In genomic region chr10:87661861-87662785, GRCh38 we compare ENCODE assay signal across 12 cellular contexts. TPM values are rescaled to one million over a fixed set of nuclear protein-coding genes. Genes with fewer than 3 reads are reported as not detected.
DNase-seq lines count a peak whose midpoint lies in the region; TF ChIP-seq lines count a peak whose summit lies in the region.
"Had no signal": no experiment of that assay in that cellular context is flagged by ENCODE, and none has a peak within 500 bp of the region (broad histone marks: within the 10 kb centered on the region; RNA-seq: fewer than 3 reads in every experiment).

No MANE protein-coding gene starts in this region.

- POLR2A ChIA-PET in A673 (lab: Charles Lee; ENCODE audit: low non-redundant PET): no interaction called here

- DNase-seq in A673 (ENCODE audit: low spot score): peak; percentile 76
- peak; percentile 27 for DNase-seq in LHCN-M2 (ENCODE audit: low read depth)
- no peak for DNase-seq in colonic mucosa
- no peak for DNase-seq in COLO668 (lab: John Stamatoyannopoulos, UW; ENCODE audit: unreplicated experiment)
- DNase-seq in NCI-H2196 treated with DMSO at 0.1 percent for 48 hours (lab: John Stamatoyannopoulos, UW; ENCODE audit: unreplicated experiment): no peak
- no peak for DNase-seq in NCI-H510A (lab: John Stamatoyannopoulos, UW)
- no peak for DNase-seq in stimulated activated CD8-positive, alpha-beta memory T cell treated with anti-CD3 and anti-CD28 coated beads, Interleukin-4, amount 100 ng/mL, for 48 hours
- DNase-seq: activated CD4-positive, alpha-beta T cell treated with anti-CD3 and anti-CD28 coated beads for 48 hours; NCI-H1694; retina had no signal

- H3K4me1 ChIP-seq in A673 (ENCODE audit: insufficient read depth, low read length, poor library complexity, severe bottlenecking) (peaks cover 22% of the 10 kb centered on the region), colonic mucosa (no peaks in the 10 kb centered on the region), liver (ENCODE audit: control insufficient read depth in 4 of 4, insufficient read depth in 4 of 4, low read length in 3 of 4) (peaks cover 3 to 54% (median 29%) of the 10 kb centered on the region in 4 donors)

- intact Hi-C loops in A673 (cut with micrococcal nuclease; ENCODE audit: unreplicated experiment): no loop called here
- intact Hi-C loops in colonic mucosa (cut with DNase I): no loop called here

- H3K27me3 ChIP-seq in A673 (replicated peaks; ENCODE audit: insufficient read depth, low read depth, low read length, poor library complexity) (no peaks in the 10 kb centered on the region), colonic mucosa (no peaks in the 10 kb centered on the region), liver (ENCODE audit: control insufficient read depth in 4 of 4, insufficient read depth in 4 of 4, low read length in 3 of 4) (no peaks in the 10 kb centered on the region)

- TF ChIP-seq RAD21 in liver (IDR thresholded peaks at IDR 0.05): peak; percentile 14 to 63

- no peaks in the 10 kb centered on the region for H3K36me3 ChIP-seq in A673 (ENCODE audit: insufficient read depth, low read length, poor library complexity, severe bottlenecking)
- H3K36me3 ChIP-seq in colonic mucosa: no peaks in the 10 kb centered on the region
- no peaks in the 10 kb centered on the region for H3K36me3 ChIP-seq in liver (ENCODE audit: control insufficient read depth in 4 of 4, insufficient read depth in 3 of 4, low read depth in 1 of 4, low read length in 3 of 4)

- CTCF ChIA-PET in A673 (lab: Charles Lee): no interaction called here

- no TSS peak for BruUV-seq in A673 (replicated peaks; lab: Mats Ljungman, UMichigan)

- H3K4me3 ChIP-seq in A673 (ENCODE audit: low read depth, low read length, poor library complexity, severe bottlenecking) (no peak overlapping the region), colonic mucosa (peak overlapping the region; percentile 86), liver (ENCODE audit: low read depth in 1 of 3, low read length in 3 of 3) (peak overlapping the region; percentile 82 to 94 (median 91))

- no peak for TF ChIP-seq CTCF in A673 (conservative IDR thresholded peaks at IDR 0.05; ENCODE audit: low read depth, low read length)
- no peak for TF ChIP-seq CTCF in colonic mucosa (IDR thresholded peaks at IDR 0.05)
- TF ChIP-seq CTCF in liver (IDR thresholded peaks at IDR 0.05; ENCODE audit: low read depth, low read length, missing input control): no peak

- WGBS in liver: 42% methylated on average over 6 of the region's 6 CpGs

- no peaks in the 10 kb centered on the region for H3K9me3 ChIP-seq in A673 (ENCODE audit: low read depth, low read length, poor library complexity, severe bottlenecking)
- H3K9me3 ChIP-seq in colonic mucosa: no peaks in the 10 kb centered on the region
- H3K9me3 ChIP-seq in liver (ENCODE audit: control insufficient read depth in 4 of 4, low read length in 3 of 4): no peaks in the 10 kb centered on the region

- peak overlapping the region; percentile 57 for H3K27ac ChIP-seq in A673 (ENCODE audit: low read depth, low read length, poor library complexity, severe bottlenecking)
- H3K27ac ChIP-seq in colonic mucosa: no peak overlapping the region
- peak overlapping the region; percentile 90 to 92 for H3K27ac ChIP-seq in liver (ENCODE audit: low read depth in 1 of 2, low read length in 2 of 2)

- peak overlapping the region in 1 of 2 donors; percentile 7 for H3K9ac ChIP-seq in colonic mucosa (ENCODE audit: low read depth in 2 of 2, low read length in 2 of 2)
- peak overlapping the region; percentile 96 to 97 for H3K9ac ChIP-seq in liver (ENCODE audit: low read depth in 1 of 2, low read length in 2 of 2)

TF ChIP-seq in liver, 16 proteins besides CTCF, POLR2A, EP300 and RAD21:
- no peak for TF ChIP-seq JUND (IDR thresholded peaks at IDR 0.05)
- TF ChIP-seq HNF4A (conservative IDR thresholded peaks at IDR 0.05): peak; percentile 59 to 63
- peak; percentile 60 to 68 for TF ChIP-seq RXRA (IDR thresholded peaks at IDR 0.05)
- peak; percentile 39 for TF ChIP-seq SP1 (IDR thresholded peaks at IDR 0.05)
- TF ChIP-seq GABPA (IDR thresholded peaks at IDR 0.05 in 1 of 2, conservative IDR thresholded peaks at IDR 0.05 in 1 of 2): peak in 1 of 2 donors; percentile 15
- TF ChIP-seq ATF3 (IDR thresholded peaks at IDR 0.05): peak; percentile 9
- TF ChIP-seq NR2F2 (IDR thresholded peaks at IDR 0.05): peak; percentile 53
- TF ChIP-seq TAF1 (conservative IDR thresholded peaks at IDR 0.05): peak; percentile 33
- TF ChIP-seq YY1 (IDR thresholded peaks at IDR 0.05): no peak
- no peak for TF ChIP-seq MAX (IDR thresholded peaks at IDR 0.05)
TF ChIP-seq in liver: peak in this region for 7.

RNA-seq across cellular contexts. Expression of gene PAPSS2, which starts 2.4 kb away (rescaled TPM):
- total RNA-seq in A673 (2021) (10.2 and 14.0 TPM in 2 replicates), LHCN-M2 (2014; rRNA removed) (34.5 and 41.2 TPM in 2 replicates), colonic mucosa (100 to 1,000 TPM; 279 to 310 TPM), liver (10 to 100 TPM; 24.3 to 86.5 TPM)
- 43.6 TPM for polyA plus RNA-seq in LHCN-M2 (2012)
- 10 to 100 TPM; 55.6 to 63.0 TPM for polyA plus RNA-seq in liver
- total RNA-seq: G401 had no signal

Comparison
In these comparisons a context has a peak if more than half of its experiments do, and no peak if none do; other contexts are left out.
1. DNase-seq: peak in A673 (single experiment) and LHCN-M2 (single experiment); none in colonic mucosa (single experiment), COLO668 (single experiment), NCI-H2196 treated with DMSO at 0.1 percent for 48 hours (single experiment), NCI-H510A (single experiment) and stimulated activated CD8-positive, alpha-beta memory T cell treated with anti-CD3 and anti-CD28 coated beads, Interleukin-4, amount 100 ng/mL, for 48 hours (single experiment).